16 cellular contexts compared by ENCODE assay signal in genomic region chr4:20890752-20891151, GRCh38.
DNase-seq lines count a peak whose midpoint lies in the region; ATAC-seq and TF ChIP-seq lines count a peak whose summit lies in the region.
"Had no signal": no experiment of that assay in that cellular context is flagged by ENCODE, and none has a peak within 500 bp of the region (broad histone marks: within the 10 kb centered on the region; RNA-seq: fewer than 3 reads in every experiment).

No MANE protein-coding gene starts in this region.

- TF ChIP-seq CTCF in neural cell (IDR thresholded peaks at IDR 0.05; ENCODE audit: poor library complexity, severe bottlenecking) (no peak), WERI-Rb-1 (IDR thresholded peaks at IDR 0.05; ENCODE audit: low read depth, low read length) (no peak), gastrocnemius medialis (IDR thresholded peaks at IDR 0.05 in 4 of 5, conservative IDR thresholded peaks at IDR 0.05 in 1 of 5) (no peak)

- no peak overlapping the region for H3K9ac ChIP-seq in GM23248
- H3K9ac ChIP-seq in neural cell (ENCODE audit: low read length): no peak overlapping the region

- H4K20me1 ChIP-seq in GM23248 (ENCODE audit: insufficient read depth) (no peaks in the 10 kb centered on the region), neural cell (ENCODE audit: insufficient read depth) (no peaks in the 10 kb centered on the region)

- ATAC-seq in gastrocnemius medialis: no peak
- ATAC-seq: A549, K562 had no signal

- no peaks in the 10 kb centered on the region for H3K27me3 ChIP-seq in GM23248 (replicated peaks; ENCODE audit: insufficient read depth)
- H3K27me3 ChIP-seq in neural cell (ENCODE audit: insufficient read depth, low read depth, low read length): no peaks in the 10 kb centered on the region
- H3K27me3 ChIP-seq in WERI-Rb-1 (ENCODE audit: insufficient read depth, low read depth, severe bottlenecking): no peaks in the 10 kb centered on the region
- no peaks in the 10 kb centered on the region for H3K27me3 ChIP-seq in gastrocnemius medialis
- H3K27me3 ChIP-seq: SJCRH30 had no signal

- no peak for TF ChIP-seq RAD21 in neural cell (conservative IDR thresholded peaks at IDR 0.05)

- H3K27ac ChIP-seq in GM23248 (no peak overlapping the region), epithelial cell of prostate (peak overlapping the region; percentile 6), neural cell (ENCODE audit: low read length) (no peak overlapping the region), WERI-Rb-1 (no peak overlapping the region), gastrocnemius medialis (no peak overlapping the region)
- H3K27ac ChIP-seq: A549, PC-9, SJCRH30 had no signal

- H3F3A ChIP-seq in GM23248 (ENCODE audit: insufficient read depth): no peaks in the 10 kb centered on the region
- H3F3A ChIP-seq in neural cell (ENCODE audit: insufficient read depth, low read length, poor library complexity, severe bottlenecking): no peaks in the 10 kb centered on the region

- H3K4me1 ChIP-seq in GM23248 (ENCODE audit: insufficient read depth): no peaks in the 10 kb centered on the region
- H3K4me1 ChIP-seq in gastrocnemius medialis: no peaks in the 10 kb centered on the region
- H3K4me1 ChIP-seq: A549, SJCRH30 had no signal

- H3K4me2 ChIP-seq in GM23248 (ENCODE audit: unreplicated experiment) (no peak overlapping the region), neural cell (ENCODE audit: low read length) (no peak overlapping the region)
- H3K4me2 ChIP-seq: A549, PC-9 had no signal

- TF ChIP-seq EP300 in neural cell (conservative IDR thresholded peaks at IDR 0.05; ENCODE audit: poor library complexity, severe bottlenecking): peak; percentile 61

- WGBS in GM23248 (ENCODE audit: low coverage in 1 of 2, low lambda C conversion rate in 2 of 2, missing lambda C conversion rate in 2 of 2), 2 experiments: 78 to 84% methylated on average over 2 of the region's 2 CpGs

- no peaks in the 10 kb centered on the region for H3K36me3 ChIP-seq in GM23248 (ENCODE audit: low read depth)
- no peaks in the 10 kb centered on the region for H3K36me3 ChIP-seq in neural cell (ENCODE audit: insufficient read depth, low read length)
- H3K36me3 ChIP-seq in WERI-Rb-1: no peaks in the 10 kb centered on the region
- no peaks in the 10 kb centered on the region for H3K36me3 ChIP-seq in gastrocnemius medialis
- H3K36me3 ChIP-seq: SJCRH30 had no signal

- no peaks in the 10 kb centered on the region for H3K9me2 ChIP-seq in GM23248 (ENCODE audit: insufficient read depth)
- no peaks in the 10 kb centered on the region for H3K9me2 ChIP-seq in neural cell (ENCODE audit: insufficient read depth, low read length)

- H2AFZ ChIP-seq in GM23248 (no peak overlapping the region), neural cell (ENCODE audit: low read depth, low read length) (no peak overlapping the region)
- H2AFZ ChIP-seq: PC-9 had no signal

- H3K79me2 ChIP-seq in GM23248 (ENCODE audit: insufficient read depth): no peaks in the 10 kb centered on the region
- no peaks in the 10 kb centered on the region for H3K79me2 ChIP-seq in neural cell (replicated peaks; ENCODE audit: insufficient read depth, low read length)

- H3K9me3 ChIP-seq in GM23248 (ENCODE audit: low read depth): no peaks in the 10 kb centered on the region
- no peaks in the 10 kb centered on the region for H3K9me3 ChIP-seq in neural cell (ENCODE audit: low read length)
- H3K9me3 ChIP-seq in WERI-Rb-1 (ENCODE audit: severe bottlenecking): no peaks in the 10 kb centered on the region
- H3K9me3 ChIP-seq in gastrocnemius medialis: no peaks in the 10 kb centered on the region
- H3K9me3 ChIP-seq: A549, SJCRH30 had no signal

- DNase-seq in GM23248 (peak; percentile 5), M059J (ENCODE audit: low read depth) (peak; percentile 40), epithelial cell of prostate (ENCODE audit: low read depth, low spot score) (no peak), WERI-Rb-1 (no peak), gastrocnemius medialis (no peak), middle frontal gyrus (ENCODE audit: extremely low spot score, low spot score) (no peak)
- DNase-seq: CD4-positive, alpha-beta T cell; NCI-H1105 treated with DMSO at 0.1 percent for 48 hours; NCI-H1694 treated with DMSO at 0.1 percent for 48 hours; NCI-H2227 treated with DMSO at 0.1 percent for 48 hours; NCI-H524; PC-9; SJCRH30 had no signal

- no peak for TF ChIP-seq POLR2A in gastrocnemius medialis (IDR thresholded peaks at IDR 0.05)

- in situ Hi-C loops in GM23248 (cut with MboI): no loop called here
- in situ Hi-C loops in gastrocnemius medialis (cut with MboI; ENCODE audit: low sequenced_read_pairs in 4 of 4): no loop called here

- H3K4me3 ChIP-seq in GM23248 (no peak overlapping the region), neural cell (ENCODE audit: low read length) (no peak overlapping the region), WERI-Rb-1 (ENCODE audit: low read depth, low read length) (no peak overlapping the region), gastrocnemius medialis (no peak overlapping the region)
- H3K4me3 ChIP-seq: A549, K562, PC-9, SJCRH30 had no signal

- intact Hi-C loops in gastrocnemius medialis (cut with DNase I; ENCODE audit: low total_unique reads): no loop called here

TF ChIP-seq in neural cell, 6 proteins besides CTCF, POLR2A, EP300 and RAD21:
- TF ChIP-seq POLR2AphosphoS5 (IDR thresholded peaks at IDR 0.05): peak; percentile 34
- no peak for TF ChIP-seq MXI1 (conservative IDR thresholded peaks at IDR 0.05; ENCODE audit: poor library complexity, severe bottlenecking)
TF ChIP-seq in neural cell: peak in this region for 1.

Comparison
In these comparisons a context has a peak if more than half of its experiments do, and no peak if none do; other contexts are left out.
1. DNase-seq: peak in GM23248 (single experiment) and M059J (single experiment); none in epithelial cell of prostate (single experiment), WERI-Rb-1 (single experiment), gastrocnemius medialis (0 of 2) and middle frontal gyrus (single experiment).